ENCODE assay signal across 12 cellular contexts in the genomic region with DNA sequence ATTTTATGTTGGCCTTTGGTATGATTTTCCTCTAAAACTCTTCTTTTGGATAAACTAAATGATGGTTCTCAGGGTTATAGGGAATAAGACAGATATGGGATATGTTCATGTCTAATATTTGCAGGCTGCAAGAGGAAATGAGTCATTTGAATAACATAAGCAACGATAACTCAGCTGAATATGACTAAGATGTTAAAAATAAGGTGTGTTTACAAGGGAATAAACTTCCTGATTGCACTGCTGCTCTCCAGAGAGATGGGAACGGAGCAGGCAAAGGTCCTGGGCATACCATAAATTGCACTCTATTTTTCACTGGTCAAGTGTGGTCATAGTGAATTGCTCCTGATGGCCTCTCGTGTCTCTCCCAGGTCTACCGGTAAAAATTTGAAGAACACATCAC.
A peak's percentile ranks its signal among the peaks of the same experiment; 100 is the strongest.
DNase-seq lines count a peak whose midpoint lies in the region; ATAC-seq and TF ChIP-seq lines count a peak whose summit lies in the region.
"Had no signal": no experiment of that assay in that cellular context is flagged by ENCODE, and none has a peak within 500 bp of the region (broad histone marks: within the 10 kb centered on the region; RNA-seq: fewer than 3 reads in every experiment).

No MANE protein-coding gene starts in this region.

- 35 to 50% methylated on average over 4 of the region's 4 CpGs for WGBS in upper lobe of left lung, 2 donors

- peak overlapping the region; percentile 2 for H3K27ac ChIP-seq in foreskin keratinocyte
- H3K27ac ChIP-seq in upper lobe of left lung, result peak overlapping the region in 3 of 4 donors; percentile 24 to 50 (median 43)
- H3K27ac ChIP-seq: esophagus muscularis mucosa had no signal

- no peak overlapping the region for H3K4me3 ChIP-seq in upper lobe of left lung
- H3K4me3 ChIP-seq: esophagus muscularis mucosa had no signal

- peaks cover 15% of the 10 kb centered on the region for H3K4me1 ChIP-seq in foreskin keratinocyte
- peaks cover 0 to 9% (median 2%) of the 10 kb centered on the region in 4 donors for H3K4me1 ChIP-seq in upper lobe of left lung
- H3K4me1 ChIP-seq: esophagus muscularis mucosa had no signal

- H3K9me3 ChIP-seq in upper lobe of left lung, result no peaks in the 10 kb centered on the region
- H3K9me3 ChIP-seq: esophagus muscularis mucosa, SK-N-SH had no signal

- no peaks in the 10 kb centered on the region for H3K27me3 ChIP-seq in foreskin keratinocyte
- no peaks in the 10 kb centered on the region for H3K27me3 ChIP-seq in upper lobe of left lung
- H3K27me3 ChIP-seq: esophagus muscularis mucosa had no signal

- TF ChIP-seq POLR2A in upper lobe of left lung (IDR thresholded peaks at IDR 0.05) (no peak), GM18505 (IDR thresholded peaks at IDR 0.05; ENCODE audit: borderline replicate concordance, extremely low read depth, insufficient read depth, insufficient read length) (no peak)

- peak; percentile 28 for DNase-seq in GM04504 (ENCODE audit: low read depth)
- DNase-seq in amniotic epithelial cell (ENCODE audit: low read depth), result peak; percentile 89
- peak; percentile 53 to 78 for DNase-seq in foreskin keratinocyte
- DNase-seq in upper lobe of left lung, result no peak
- no peak for DNase-seq in iPS-NIHi7 (ENCODE audit: extremely low spot score)
- DNase-seq: activated CD4-positive, CD25-positive, alpha-beta regulatory T cell treated with anti-CD3 and anti-CD28 coated beads, Interleukin-2, amount 50 U/mL, for 72 hours; NCI-H1417 treated with DMSO at 0.1 percent for 48 hours; NCI-H82; SK-N-SH had no signal

- peak in 2 of 4 donors; percentile 70 to 76 for TF ChIP-seq EP300 in upper lobe of left lung (IDR thresholded peaks at IDR 0.05)

- ATAC-seq in foreskin keratinocyte (peak; percentile 99), upper lobe of left lung (ENCODE audit: low FRiP score in 2 of 2) (no peak), HG03457 (IDR thresholded peaks at IDR 0.05; ENCODE audit: unreplicated experiment) (no peak), GM18505 (IDR thresholded peaks at IDR 0.05; ENCODE audit: unreplicated experiment) (no peak)

- TF ChIP-seq CTCF in foreskin keratinocyte (conservative IDR thresholded peaks at IDR 0.05), result no peak
- TF ChIP-seq CTCF in upper lobe of left lung (IDR thresholded peaks at IDR 0.05), result no peak

- H3K36me3 ChIP-seq in upper lobe of left lung, result no peaks in the 10 kb centered on the region
- H3K36me3 ChIP-seq: esophagus muscularis mucosa had no signal

Comparison
In these comparisons a context has a peak if more than half of its experiments do, and no peak if none do; other contexts are left out.
1. DNase-seq: peak in GM04504 (single experiment), amniotic epithelial cell (single experiment) and foreskin keratinocyte (2 of 2); none in upper lobe of left lung (0 of 2) and iPS-NIHi7 (single experiment).